8 cellular contexts compared by ENCODE assay signal in the genomic region with DNA sequence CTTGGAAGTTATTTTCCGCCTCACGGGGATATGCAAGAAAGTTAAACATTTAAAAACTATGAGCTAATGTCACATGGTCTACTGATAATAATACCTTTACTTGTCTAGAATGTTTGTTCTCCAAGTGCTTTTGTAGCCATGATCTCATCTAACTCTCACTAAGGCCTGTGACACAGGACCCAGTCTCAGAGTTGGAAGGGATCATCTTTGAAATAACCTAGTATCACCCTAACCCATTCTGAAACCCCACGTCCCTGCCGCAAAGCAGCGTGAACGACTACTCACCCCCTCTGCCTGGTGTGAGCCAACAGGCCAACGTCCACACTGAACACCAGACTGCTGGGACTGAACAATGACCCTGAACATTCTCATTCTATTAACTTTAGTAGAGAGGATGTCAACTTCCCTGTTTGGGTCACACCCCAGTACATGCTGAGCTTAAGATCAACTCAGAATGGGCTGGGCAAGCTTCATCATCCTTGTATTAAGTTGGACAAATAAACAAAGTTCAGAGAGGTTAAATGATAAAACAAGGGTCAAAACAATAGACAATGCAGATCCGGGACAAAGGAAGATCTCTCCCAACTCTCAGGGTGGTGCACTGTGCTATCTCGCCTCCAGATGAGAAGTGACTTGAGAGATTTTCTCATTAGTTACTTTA. TPM values are rescaled to one million over a fixed set of nuclear protein-coding genes. Genes with fewer than 3 reads are reported as not detected.
A peak's percentile ranks its signal among the peaks of the same experiment; 100 is the strongest.
DNase-seq lines count a peak whose midpoint lies in the region; ATAC-seq and TF ChIP-seq lines count a peak whose summit lies in the region.

No MANE protein-coding gene starts in this region.

- in situ Hi-C loops in mammary epithelial cell (cut with MboI; ENCODE audit: low sequenced_read_pairs in 2 of 2), result loop anchor here in 1 of 2 donors (5.0 kb wide), 1 partner anchor 66 kb away; no protein-coding TSS in a partner anchor

- no peaks in the 10 kb centered on the region for H3K27me3 ChIP-seq in mammary epithelial cell (ENCODE audit: insufficient read depth, low read length)
- H3K27me3 ChIP-seq in right lobe of liver, result no peaks in the 10 kb centered on the region
- no peaks in the 10 kb centered on the region for H3K27me3 ChIP-seq in tibial nerve

- TF ChIP-seq EP300 in tibial nerve (IDR thresholded peaks at IDR 0.05), result no peak

- CTCF ChIA-PET in activated CD8-positive, alpha-beta T cell treated with anti-CD3 and anti-CD28 coated beads for 36 hours (lab: Charles Lee), result interaction anchor here (1.3 to 2.2 kb wide), 5 partner anchors 21 to 195 kb away, joined by 4 to 8 read pairs (median 5); no protein-coding TSS in a partner anchor
- CTCF ChIA-PET in activated CD8-positive, alpha-beta T cell treated with anti-CD3 and anti-CD28 coated beads, Interleukin-2, amount 10 ng/mL, durations not matched to agents 7 days and 5 days (lab: Charles Lee), result interaction anchor here (1.1 to 1.6 kb wide), 2 partner anchors 53 to 72 kb away, joined by 3 to 4 read pairs; no protein-coding TSS in a partner anchor
- CTCF ChIA-PET in mammary epithelial cell (lab: Charles Lee; ENCODE audit: low non-redundant PET), result interaction anchor here (0.9 kb wide), 1 partner anchor 72 kb away, joined by 5 read pairs; no protein-coding TSS in a partner anchor

- H3K27me3 Mint-ChIP-seq in activated CD8-positive, alpha-beta T cell treated with anti-CD3 and anti-CD28 coated beads for 36 hours, result no peaks in the 10 kb centered on the region
- peaks cover 7% of the 10 kb centered on the region for H3K27me3 Mint-ChIP-seq in activated CD8-positive, alpha-beta T cell treated with anti-CD3 and anti-CD28 coated beads, Interleukin-2, amount 10 ng/mL, durations not matched to agents 7 days and 5 days (ENCODE audit: low read depth)

- no peak for TF ChIP-seq CTCF in activated CD8-positive, alpha-beta T cell treated with anti-CD3 and anti-CD28 coated beads for 36 hours (IDR thresholded peaks at IDR 0.05)
- TF ChIP-seq CTCF in mammary epithelial cell (conservative IDR thresholded peaks at IDR 0.05 in 1 of 2, IDR thresholded peaks at IDR 0.05 in 1 of 2; ENCODE audit: extremely low read depth in 1 of 2, insufficient read depth in 1 of 2, low read depth in 1 of 2, low read length in 2 of 2) (no peak), right lobe of liver (IDR thresholded peaks at IDR 0.05) (no peak), tibial nerve (IDR thresholded peaks at IDR 0.05) (no peak)

- no peaks in the 10 kb centered on the region for H3K9me3 Mint-ChIP-seq in activated CD8-positive, alpha-beta T cell treated with anti-CD3 and anti-CD28 coated beads for 36 hours
- H3K9me3 Mint-ChIP-seq in activated CD8-positive, alpha-beta T cell treated with anti-CD3 and anti-CD28 coated beads, Interleukin-2, amount 10 ng/mL, durations not matched to agents 7 days and 5 days (ENCODE audit: insufficient read depth), result no peaks in the 10 kb centered on the region

- dilution Hi-C loops in mammary epithelial cell (cut with HindIII; ENCODE audit: low sequenced_read_pairs), result loop anchor here (5.0 kb wide), 4 partner anchors 36 to 71 kb away; no protein-coding TSS in a partner anchor

- H3K9me3 ChIP-seq in mammary epithelial cell (replicated peaks; ENCODE audit: insufficient read depth, low read length) (no peaks in the 10 kb centered on the region), right lobe of liver (no peaks in the 10 kb centered on the region), tibial nerve (no peaks in the 10 kb centered on the region)

- intact Hi-C loops in activated CD8-positive, alpha-beta T cell treated with anti-CD3 and anti-CD28 coated beads for 36 hours (cut with micrococcal nuclease), result no loop called here
- intact Hi-C loops in mammary epithelial cell (cut with micrococcal nuclease), result loop anchor here (5.0 to 10.0 kb wide), 2 partner anchors 159 to 261 kb away; a partner anchor contains a TSS
- intact Hi-C loops in right lobe of liver (cut with DNase I), result no loop called here

- H3K79me2 ChIP-seq in mammary epithelial cell (ENCODE audit: insufficient read depth, low read length), result no peaks in the 10 kb centered on the region

- H3K4me2 ChIP-seq in mammary epithelial cell (ENCODE audit: insufficient read depth, low read depth, low read length), result peak overlapping the region; percentile 89

- no peak overlapping the region for H3K4me3 Mint-ChIP-seq in activated CD8-positive, alpha-beta T cell treated with anti-CD3 and anti-CD28 coated beads for 36 hours
- no peak overlapping the region for H3K4me3 Mint-ChIP-seq in activated CD8-positive, alpha-beta T cell treated with anti-CD3 and anti-CD28 coated beads, Interleukin-2, amount 10 ng/mL, durations not matched to agents 7 days and 5 days

- peak overlapping the region; percentile 28 for H2AFZ ChIP-seq in mammary epithelial cell (ENCODE audit: low read depth, low read length)

- no peak for ATAC-seq in activated CD8-positive, alpha-beta T cell treated with anti-CD3 and anti-CD28 coated beads for 36 hours
- no peak for ATAC-seq in activated CD8-positive, alpha-beta T cell treated with anti-CD3 and anti-CD28 coated beads, Interleukin-2, amount 10 ng/mL, durations not matched to agents 7 days and 5 days
- ATAC-seq in right lobe of liver, result peak; percentile 72 to 87 (median 83)

- H3K4me1 Mint-ChIP-seq in activated CD8-positive, alpha-beta T cell treated with anti-CD3 and anti-CD28 coated beads for 36 hours (ENCODE audit: low read depth), result peaks cover 17% of the 10 kb centered on the region
- peaks cover 21% of the 10 kb centered on the region for H3K4me1 Mint-ChIP-seq in activated CD8-positive, alpha-beta T cell treated with anti-CD3 and anti-CD28 coated beads, Interleukin-2, amount 10 ng/mL, durations not matched to agents 7 days and 5 days (ENCODE audit: low read depth)

- TSS peak; percentile 72 for BruUV-seq in mammary epithelial cell (replicated peaks; lab: Mats Ljungman, UMichigan)

- POLR2A ChIA-PET in activated CD8-positive, alpha-beta T cell treated with anti-CD3 and anti-CD28 coated beads for 36 hours (lab: Charles Lee), result interaction anchor here (1.2 kb wide), 1 partner anchor 19 kb away, joined by 4 read pairs; no protein-coding TSS in a partner anchor
- POLR2A ChIA-PET in activated CD8-positive, alpha-beta T cell treated with anti-CD3 and anti-CD28 coated beads, Interleukin-2, amount 10 ng/mL, durations not matched to agents 7 days and 5 days (lab: Charles Lee), result interaction anchor here (1.0 kb wide), 1 partner anchor 317 kb away, joined by 3 read pairs; a partner anchor contains a TSS

- WGBS in mammary epithelial cell (ENCODE audit: low coverage, missing lambda C conversion rate), result 70% methylated on average over 9 of the region's 9 CpGs
- WGBS in right lobe of liver (ENCODE audit: insufficient coverage, low coverage, low lambda C conversion rate, missing lambda C conversion rate), result 17% methylated on average over 9 of the region's 9 CpGs
- 63 to 73% methylated on average over 9 of the region's 9 CpGs for WGBS in tibial nerve, 2 donors

- H3K36me3 ChIP-seq in mammary epithelial cell (ENCODE audit: insufficient read depth, low read length), result peaks cover 6% of the 10 kb centered on the region
- peaks cover 0 to under 1% (median 0%) of the 10 kb centered on the region in 4 donors for H3K36me3 ChIP-seq in right lobe of liver
- H3K36me3 ChIP-seq in tibial nerve, result peaks cover 0 to 34% (median 0%) of the 10 kb centered on the region in 3 donors

- peak overlapping the region; percentile 72 for H3K27ac Mint-ChIP-seq in activated CD8-positive, alpha-beta T cell treated with anti-CD3 and anti-CD28 coated beads for 36 hours
- no peak overlapping the region for H3K27ac Mint-ChIP-seq in activated CD8-positive, alpha-beta T cell treated with anti-CD3 and anti-CD28 coated beads, Interleukin-2, amount 10 ng/mL, durations not matched to agents 7 days and 5 days

- peaks cover 35% of the 10 kb centered on the region for H3K4me1 ChIP-seq in mammary epithelial cell (ENCODE audit: insufficient read depth, low read length)
- H3K4me1 ChIP-seq in right lobe of liver, result peaks cover 0 to 32% (median 16%) of the 10 kb centered on the region in 4 donors
- H3K4me1 ChIP-seq in tibial nerve, result peaks cover 0 to 30% (median 19%) of the 10 kb centered on the region in 4 donors

- peak; percentile 58 for TF ChIP-seq POLR2A in right lobe of liver (IDR thresholded peaks at IDR 0.05)
- no peak for TF ChIP-seq POLR2A in tibial nerve (IDR thresholded peaks at IDR 0.05)

- peak overlapping the region in 2 of 3 experiments; percentile 8 to 10 for H3K4me3 ChIP-seq in mammary epithelial cell (replicated peaks in 1 of 3; ENCODE audit: insufficient read depth in 1 of 3, low read depth in 2 of 3, low read length in 3 of 3)
- H3K4me3 ChIP-seq in right lobe of liver, result peak overlapping the region in 2 of 3 donors; percentile 14 to 29
- H3K4me3 ChIP-seq in tibial nerve, result no peak overlapping the region

- no peaks in the 10 kb centered on the region for H4K20me1 ChIP-seq in mammary epithelial cell (ENCODE audit: insufficient read depth, low read length)

- no peak for DNase-seq in activated CD8-positive, alpha-beta T cell treated with anti-CD3 and anti-CD28 coated beads for 36 hours
- DNase-seq in activated CD8-positive, alpha-beta T cell treated with anti-CD3 and anti-CD28 coated beads, Interleukin-2, amount 10 ng/mL, durations not matched to agents 7 days and 5 days, result no peak
- no peak for DNase-seq in mammary epithelial cell
- DNase-seq in right lobe of liver, result peak; percentile 75 to 85 (median 83)
- DNase-seq in tibial nerve (ENCODE audit: low spot score in 2 of 2), result no peak
- no peak for DNase-seq in NCI-H510A treated with DMSO at 0.1 percent for 48 hours (lab: John Stamatoyannopoulos, UW)
- DNase-seq in activated CD4-positive, alpha-beta T cell treated with anti-CD3 and anti-CD28 coated beads for 1 hour, result no peak
- DNase-seq in NCI-H2029 treated with DMSO at 0.1 percent for 48 hours (lab: John Stamatoyannopoulos, UW), result no peak

- peaks cover 32% of the 10 kb centered on the region for H3K36me3 Mint-ChIP-seq in activated CD8-positive, alpha-beta T cell treated with anti-CD3 and anti-CD28 coated beads for 36 hours (ENCODE audit: low read depth)
- peaks cover 25% of the 10 kb centered on the region for H3K36me3 Mint-ChIP-seq in activated CD8-positive, alpha-beta T cell treated with anti-CD3 and anti-CD28 coated beads, Interleukin-2, amount 10 ng/mL, durations not matched to agents 7 days and 5 days (ENCODE audit: low read depth)

- H3K27ac ChIP-seq in mammary epithelial cell (ENCODE audit: insufficient read depth, low read depth, low read length) (peak overlapping the region; percentile 96), right lobe of liver (peak overlapping the region; percentile 81 to 90 (median 88)), tibial nerve (peak overlapping the region in 3 of 4 donors; percentile 73 to 89 (median 76))

- peak overlapping the region; percentile 82 for H3K9ac ChIP-seq in mammary epithelial cell (ENCODE audit: insufficient read depth, low read length)

RNA-seq across cellular contexts. Expression of a gene that starts 54.8 kb away (rescaled TPM):
- under 1 TPM; 0.34 to 0.87 TPM for total RNA-seq in activated CD8-positive, alpha-beta T cell treated with anti-CD3 and anti-CD28 coated beads for 36 hours
- total RNA-seq in activated CD8-positive, alpha-beta T cell treated with anti-CD3 and anti-CD28 coated beads, Interleukin-2, amount 10 ng/mL, durations not matched to agents 7 days and 5 days, result under 1 TPM in 1 of 2 experiments, not detected in 1; 0.08 TPM
- total RNA-seq in mammary epithelial cell (100 to 1,000 TPM in 1 of 2 donors, 10 to 100 TPM in 1; 58.0 to 103 TPM), right lobe of liver (100 to 1,000 TPM in 1 of 6 experiments, 10 to 100 TPM in 5; 29.2 to 108 (median 51.2) TPM), tibial nerve (10 to 100 TPM; 41.0 to 57.3 (median 42.9) TPM)
- 46.8 TPM for polyA plus RNA-seq in mammary epithelial cell
- 19.5 TPM for polyA minus RNA-seq in mammary epithelial cell

Comparison
In these comparisons a context has a peak if more than half of its experiments do, and no peak if none do; other contexts are left out.
1. ATAC-seq: peak in right lobe of liver (4 of 4); none in activated CD8-positive, alpha-beta T cell treated with anti-CD3 and anti-CD28 coated beads for 36 hours (single experiment) and activated CD8-positive, alpha-beta T cell treated with anti-CD3 and anti-CD28 coated beads, Interleukin-2, amount 10 ng/mL, durations not matched to agents 7 days and 5 days (single experiment).
2. DNase-seq: peak in right lobe of liver (3 of 3); none in activated CD8-positive, alpha-beta T cell treated with anti-CD3 and anti-CD28 coated beads for 36 hours (single experiment), activated CD8-positive, alpha-beta T cell treated with anti-CD3 and anti-CD28 coated beads, Interleukin-2, amount 10 ng/mL, durations not matched to agents 7 days and 5 days (single experiment), mammary epithelial cell (single experiment), tibial nerve (0 of 2), NCI-H510A treated with DMSO at 0.1 percent for 48 hours (single experiment), activated CD4-positive, alpha-beta T cell treated with anti-CD3 and anti-CD28 coated beads for 1 hour (single experiment) and NCI-H2029 treated with DMSO at 0.1 percent for 48 hours (single experiment).
3. H3K4me3 ChIP-seq: peak in mammary epithelial cell (2 of 3) and right lobe of liver (2 of 3); none in tibial nerve (0 of 4).
4. RNA of a gene that starts 54.8 kb away (total RNA-seq): 58.0 to 103 TPM in mammary epithelial cell, 29.2 to 108 TPM in right lobe of liver and 41.0 to 57.3 TPM in tibial nerve; 0.34 to 0.87 TPM in activated CD8-positive, alpha-beta T cell treated with anti-CD3 and anti-CD28 coated beads for 36 hours and 0.08 TPM in activated CD8-positive, alpha-beta T cell treated with anti-CD3 and anti-CD28 coated beads, Interleukin-2, amount 10 ng/mL, durations not matched to agents 7 days and 5 days; every median in the first group is over 10 times any median in the second.
5. Peak in every context shown above with its lines, with median percentiles within 50 percentile points of each other: H3K27ac ChIP-seq.